20 cellular contexts compared by ENCODE assay signal in the genomic region with DNA sequence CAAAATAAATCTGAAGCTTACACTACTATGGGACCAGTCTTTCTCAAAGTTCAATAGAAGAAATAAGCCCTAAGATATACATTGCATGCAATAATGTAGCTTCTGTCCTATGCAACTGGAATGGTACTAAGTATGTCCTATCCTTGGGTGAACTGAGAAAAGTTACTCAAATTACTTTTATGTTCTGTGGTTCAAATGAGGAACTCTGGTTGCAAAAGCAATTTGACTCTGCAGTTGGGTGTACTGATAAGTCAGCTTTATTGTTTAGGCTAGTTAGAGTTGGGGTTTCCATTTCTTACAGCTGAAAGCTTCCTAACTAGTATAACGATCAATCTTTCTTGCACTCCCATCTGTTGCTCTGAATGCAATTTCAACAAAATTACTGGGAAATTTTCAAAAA.
"Had no signal": no experiment of that assay in that cellular context is flagged by ENCODE, and none has a peak within 500 bp of the region (broad histone marks: within the 10 kb centered on the region; RNA-seq: fewer than 3 reads in every experiment).

No MANE protein-coding gene starts in this region.

- H3K27ac Mint-ChIP-seq: activated CD4-positive, alpha-beta memory T cell treated with anti-CD3 and anti-CD28 coated beads for 36 hours; activated CD4-positive, alpha-beta T cell treated with anti-CD3 and anti-CD28 coated beads for 36 hours; activated naive CD4-positive, alpha-beta T cell treated with anti-CD3 and anti-CD28 coated beads, Interleukin-2, amount 50 U/mL, for 72 hours; activated T-helper 1 cell treated with anti-CD3 and anti-CD28 coated beads, Interleukin-12 subunit alpha, Interleukin-12 subunit beta, Interleukin-2, Interleukin-4 antibody, amounts not matched to agents 30 ng/mL and 10 ng/mL and 1 ng/mL, durations not matched to agents 14 hours and 24 hours and 36 hours; immature natural killer cell; memory B cell; stimulated activated memory B cell treated with anti-CD40 and anti-IgM and Interleukin-4, amounts not matched to agents 10 μg/mL and 1 μg/mL and 100 μg/mL, for 72 hours; WTC11 had no signal

- H3K36me3 Mint-ChIP-seq: activated CD4-positive, alpha-beta memory T cell treated with anti-CD3 and anti-CD28 coated beads for 36 hours; activated naive CD4-positive, alpha-beta T cell treated with anti-CD3 and anti-CD28 coated beads, Interleukin-2, amount 50 U/mL, for 72 hours; immature natural killer cell; memory B cell; stimulated activated memory B cell treated with anti-CD40 and anti-IgM and Interleukin-4, amounts not matched to agents 10 μg/mL and 1 μg/mL and 100 μg/mL, for 72 hours; WTC11 had no signal

- H3K27me3 Mint-ChIP-seq: activated CD4-positive, alpha-beta memory T cell treated with anti-CD3 and anti-CD28 coated beads for 36 hours; activated CD4-positive, alpha-beta T cell treated with anti-CD3 and anti-CD28 coated beads for 36 hours; memory B cell; stimulated activated memory B cell treated with anti-CD40 and anti-IgM and Interleukin-4, amounts not matched to agents 10 μg/mL and 1 μg/mL and 100 μg/mL, for 72 hours had no signal

- H3K4me3 ChIP-seq: adrenal gland, esophagus muscularis mucosa, spleen, thyroid gland had no signal

- H3K4me1 Mint-ChIP-seq: activated CD4-positive, alpha-beta T cell treated with anti-CD3 and anti-CD28 coated beads for 36 hours; immature natural killer cell; WTC11 had no signal

- H3K4me3 Mint-ChIP-seq: activated CD4-positive, alpha-beta memory T cell treated with anti-CD3 and anti-CD28 coated beads for 36 hours; activated CD4-positive, alpha-beta T cell treated with anti-CD3 and anti-CD28 coated beads for 36 hours; activated T-helper 1 cell treated with anti-CD3 and anti-CD28 coated beads, Interleukin-12 subunit alpha, Interleukin-12 subunit beta, Interleukin-2, Interleukin-4 antibody, amounts not matched to agents 30 ng/mL and 10 ng/mL and 1 ng/mL, durations not matched to agents 14 hours and 24 hours and 36 hours; immature natural killer cell; memory B cell; stimulated activated memory B cell treated with anti-CD40 and anti-IgM and Interleukin-4, amounts not matched to agents 10 μg/mL and 1 μg/mL and 100 μg/mL, for 72 hours; WTC11 had no signal

- H3K9me3 Mint-ChIP-seq: activated CD4-positive, alpha-beta memory T cell treated with anti-CD3 and anti-CD28 coated beads for 36 hours; activated naive CD4-positive, alpha-beta T cell treated with anti-CD3 and anti-CD28 coated beads, Interleukin-2, amount 50 U/mL, for 72 hours; activated T-helper 1 cell treated with anti-CD3 and anti-CD28 coated beads, Interleukin-12 subunit alpha, Interleukin-12 subunit beta, Interleukin-2, Interleukin-4 antibody, amounts not matched to agents 30 ng/mL and 10 ng/mL and 1 ng/mL, durations not matched to agents 14 hours and 24 hours and 36 hours; immature natural killer cell; memory B cell; stimulated activated memory B cell treated with anti-CD40 and anti-IgM and Interleukin-4, amounts not matched to agents 10 μg/mL and 1 μg/mL and 100 μg/mL, for 72 hours; WTC11 had no signal

- DNase-seq: activated CD4-positive, alpha-beta memory T cell treated with anti-CD3 and anti-CD28 coated beads for 36 hours; activated CD4-positive, alpha-beta T cell treated with anti-CD3 and anti-CD28 coated beads for 36 hours; activated gamma-delta T cell treated with Interleukin-2 at 50 U/mL for 16 hours; activated T-cell treated with anti-CD3 and anti-CD28 coated beads for 4 hours; adrenal gland; cerebellar nuclear complex; effector memory CD4-positive, alpha-beta T cell; immature natural killer cell; occipital lobe; posterior cingulate gyrus; retina; spleen; stimulated activated CD4-positive, alpha-beta T cell treated with anti-CD3 and anti-CD28 coated beads, Interleukin-4, amount 100 ng/mL, for 4 hours; thyroid gland had no signal
